Comparison of ENCODE assay signal across 10 cellular contexts in the genomic region with DNA sequence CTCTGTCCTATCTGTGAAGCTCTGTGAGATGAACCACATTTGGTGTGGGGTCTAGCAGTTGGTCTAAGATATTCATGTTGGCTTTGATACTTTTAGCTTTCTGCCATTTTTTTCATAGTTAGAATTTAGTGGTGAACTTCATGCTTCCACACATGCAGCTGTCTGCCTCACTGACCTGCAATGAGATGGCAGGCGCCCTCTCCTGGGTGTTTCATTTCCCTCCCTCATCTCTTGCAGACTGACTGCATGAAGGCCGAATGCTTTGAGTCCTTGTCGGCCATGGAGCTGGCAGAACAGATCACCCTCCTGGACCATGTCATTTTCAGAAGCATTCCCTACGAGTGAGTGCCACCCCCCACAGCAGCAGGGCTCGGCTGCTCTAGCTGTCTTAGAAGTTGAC. TPM values are rescaled to one million over a fixed set of nuclear protein-coding genes. Genes with fewer than 3 reads are reported as not detected.
DNase-seq lines count a peak whose midpoint lies in the region; ATAC-seq, FAIRE-seq and TF ChIP-seq lines count a peak whose summit lies in the region.
"Had no signal": no experiment of that assay in that cellular context is flagged by ENCODE, and none has a peak within 500 bp of the region (broad histone marks: within the 10 kb centered on the region; RNA-seq: fewer than 3 reads in every experiment).

No MANE protein-coding gene starts in this region.

- H3K79me1 ChIP-seq in H1 (ENCODE audit: low read depth, low read length) = no peaks in the 10 kb centered on the region; the same call in 1 of the 2 replicates

- TF ChIP-seq RAD21 in H1 (IDR thresholded peaks at IDR 0.05 in 1 of 2, conservative IDR thresholded peaks at IDR 0.05 in 1 of 2; ENCODE audit: low read depth in 2 of 2, low read length in 2 of 2) = peak; percentile 45 to 56

- no peak for ATAC-seq in GM18517 (IDR thresholded peaks at IDR 0.05; ENCODE audit: unreplicated experiment)

- H3K14ac ChIP-seq in H1 (ENCODE audit: insufficient read length) = no peak overlapping the region

- 79% methylated on average over 5 of the region's 5 CpGs; no CpG with 5 or more reads in 1 of the 2 experiments for WGBS in H1 (ENCODE audit: extremely low coverage in 1 of 2, insufficient coverage in 1 of 2, insufficient read length in 1 of 2, insufficient replicate concordance in 2 of 2, low coverage in 1 of 2, low lambda C conversion rate in 2 of 2, missing lambda C conversion rate in 1 of 2), 2 experiments
- WGBS in small intestine, 3 donors = 75 to 84% (median 76%) methylated on average over 5 of the region's 5 CpGs

- no peak overlapping the region for H2AK5ac ChIP-seq in H1 (ENCODE audit: low read depth, low read length)

- no peaks in the 10 kb centered on the region for H4K20me1 ChIP-seq in H1 (replicated peaks in 1 of 2; ENCODE audit: control insufficient read depth in 1 of 2, insufficient read depth in 2 of 2, low read length in 2 of 2)

- H3K27me3 ChIP-seq in H1 (replicated peaks in 1 of 4; ENCODE audit: control insufficient read depth in 3 of 4, extremely low read depth in 1 of 4, insufficient read depth in 3 of 4, low read length in 3 of 4) (no peaks in the 10 kb centered on the region), small intestine (ENCODE audit: control insufficient read depth in 2 of 2, insufficient read depth in 2 of 2, low read length in 2 of 2) (no peaks in the 10 kb centered on the region)
- H3K27me3 ChIP-seq: uterus had no signal

- no peak overlapping the region for H2BK20ac ChIP-seq in H1 (ENCODE audit: low read length)

- H3K18ac ChIP-seq in H1 (ENCODE audit: extremely low read depth, low read length) = no peak overlapping the region

- no peak for TF ChIP-seq EP300 in H1 (IDR thresholded peaks at IDR 0.05; ENCODE audit: borderline replicate concordance in 1 of 2, low read depth in 2 of 2, low read length in 2 of 2)

- no peaks in the 10 kb centered on the region for H3K4me1 Mint-ChIP-seq in activated naive CD4-positive, alpha-beta T cell treated with anti-CD3 and anti-CD28 coated beads for 36 hours (ENCODE audit: low read depth)
- H3K4me1 Mint-ChIP-seq: nephron progenitor cell had no signal

- no peak overlapping the region for H2BK15ac ChIP-seq in H1 (ENCODE audit: low read length)

- H3K36me3 Mint-ChIP-seq in activated naive CD4-positive, alpha-beta T cell treated with anti-CD3 and anti-CD28 coated beads for 36 hours (ENCODE audit: low read depth) = peaks cover 2% of the 10 kb centered on the region

- CTCF ChIA-PET in activated naive CD4-positive, alpha-beta T cell treated with anti-CD3 and anti-CD28 coated beads for 36 hours (lab: Charles Lee) = interaction anchor here (0.6 to 0.9 kb wide), 2 partner anchors 13 to 92 kb away, joined by 3 read pairs; no protein-coding TSS in a partner anchor
- CTCF ChIA-PET in H1 (lab: Charles Lee; ENCODE audit: partially characterized antibody) = interaction anchor here (0.7 to 5.0 kb wide), 16 partner anchors 10 to 520 kb away, joined by 3 to 64 read pairs (median 4); no protein-coding TSS in a partner anchor

- H2BK12ac ChIP-seq in H1 (ENCODE audit: low read depth, low read length) = no peak overlapping the region

- no peak overlapping the region for H4K91ac ChIP-seq in H1 (replicated peaks; ENCODE audit: insufficient read length, low read length)

- H2AFZ ChIP-seq in H1 (ENCODE audit: low read length) = no peak overlapping the region

- TF ChIP-seq CTCF in LNCaP clone FGC (IDR thresholded peaks at IDR 0.05; ENCODE audit: control insufficient read depth, extremely low read depth, insufficient read depth) = peak; percentile 49
- TF ChIP-seq CTCF in H1 (IDR thresholded peaks at IDR 0.05; ENCODE audit: control extremely low read depth in 1 of 3, insufficient read depth in 1 of 3, low read depth in 1 of 3, low read length in 3 of 3) = peak; percentile 46 to 71 (median 66)

- H3K9me3 ChIP-seq in H1 (ENCODE audit: insufficient read depth in 2 of 2, low read depth in 1 of 2, low read length in 1 of 2) = no peaks in the 10 kb centered on the region
- no peaks in the 10 kb centered on the region for H3K9me3 ChIP-seq in small intestine (ENCODE audit: control insufficient read depth, low read depth)
- H3K9me3 ChIP-seq: uterus had no signal

- H3K23me2 ChIP-seq in H1 (ENCODE audit: low read depth, low read length) = no peaks in the 10 kb centered on the region

- H3K56ac ChIP-seq in H1 (replicated peaks; ENCODE audit: insufficient read length, low read depth, low read length) = no peak overlapping the region

- no peak overlapping the region for H3K4me3 ChIP-seq in LNCaP clone FGC (ENCODE audit: low read depth, low read length)
- no peak overlapping the region for H3K4me3 ChIP-seq in H1 (ENCODE audit: extremely low read depth in 1 of 4, insufficient read depth in 2 of 4, low read depth in 3 of 4, low read length in 4 of 4)
- H3K4me3 ChIP-seq in small intestine (ENCODE audit: low read depth in 1 of 2, low read length in 2 of 2) = no peak overlapping the region
- H3K4me3 ChIP-seq: uterus had no signal

- no peak for FAIRE-seq in H1 (lab: Jason Lieb, UNC)
- FAIRE-seq in small intestine (lab: Jason Lieb, UNC) = no peak

- H4K5ac ChIP-seq in H1 (ENCODE audit: insufficient read length, low read depth, low read length) = no peak overlapping the region

- no peak overlapping the region for H2BK5ac ChIP-seq in H1 (ENCODE audit: low read depth, low read length)

- no peak overlapping the region for H2BK120ac ChIP-seq in H1 (replicated peaks; ENCODE audit: low read depth, low read length)

- H3K27me3 Mint-ChIP-seq in activated naive CD4-positive, alpha-beta T cell treated with anti-CD3 and anti-CD28 coated beads for 36 hours (ENCODE audit: low read depth) = no peaks in the 10 kb centered on the region

- H3K4me2 ChIP-seq in H1 (ENCODE audit: insufficient read depth in 1 of 2, low read depth in 2 of 2, low read length in 2 of 2) = no peak overlapping the region

- H3K79me2 ChIP-seq in H1 (ENCODE audit: control insufficient read depth in 1 of 2, insufficient read depth in 2 of 2, low read length in 2 of 2) = no peaks in the 10 kb centered on the region

- H3K36me3 ChIP-seq in H1 (ENCODE audit: control insufficient read depth in 2 of 4, insufficient read depth in 4 of 4, low read length in 3 of 4) (no peaks in the 10 kb centered on the region), small intestine (ENCODE audit: control insufficient read depth in 2 of 2, insufficient read depth in 2 of 2, low read length in 2 of 2) (no peaks in the 10 kb centered on the region)
- H3K36me3 ChIP-seq: uterus had no signal

- H3K4me3 Mint-ChIP-seq in activated naive CD4-positive, alpha-beta T cell treated with anti-CD3 and anti-CD28 coated beads for 36 hours = no peak overlapping the region
- H3K4me3 Mint-ChIP-seq: nephron progenitor cell had no signal

- POLR2A ChIA-PET in H1 (lab: Charles Lee; ENCODE audit: partially characterized antibody) = no interaction called here

- peak; percentile 32 for DNase-seq in activated naive CD4-positive, alpha-beta T cell treated with anti-CD3 and anti-CD28 coated beads for 36 hours
- DNase-seq in activated naive CD4-positive, alpha-beta T cell treated with Interleukin-2 at 50 U/mL for 16 hours = no peak
- no peak for DNase-seq in LNCaP clone FGC (ENCODE audit: low read depth)
- DNase-seq in H1 (ENCODE audit: low read depth in 1 of 2, low spot score in 2 of 2) = no peak
- DNase-seq in small intestine = peak; percentile 10
- DNase-seq in T-helper 1 cell = no peak
- DNase-seq in central memory CD4-positive, alpha-beta T cell = no peak
- DNase-seq: nephron progenitor cell, uterus had no signal

- H3K9ac ChIP-seq in H1 (replicated peaks in 1 of 4; ENCODE audit: extremely low read depth in 1 of 4, low read depth in 3 of 4, low read length in 3 of 4) = no peak overlapping the region

- no peak overlapping the region for H3K23ac ChIP-seq in H1 (ENCODE audit: insufficient read length)

- H4K8ac ChIP-seq in H1 (ENCODE audit: extremely low read depth, insufficient read depth, low read length) = no peak overlapping the region

- intact Hi-C loops in activated naive CD4-positive, alpha-beta T cell treated with anti-CD3 and anti-CD28 coated beads for 36 hours (cut with micrococcal nuclease) = no loop called here

- H3K27ac ChIP-seq in H1 (ENCODE audit: low read depth, low read length) (no peak overlapping the region), small intestine (ENCODE audit: low read depth in 1 of 2, low read length in 1 of 2) (no peak overlapping the region)
- H3K27ac ChIP-seq: uterus had no signal

- no peaks in the 10 kb centered on the region for H3K9me3 Mint-ChIP-seq in activated naive CD4-positive, alpha-beta T cell treated with anti-CD3 and anti-CD28 coated beads for 36 hours
- H3K9me3 Mint-ChIP-seq: nephron progenitor cell had no signal

- no peak for TF ChIP-seq POLR2A in H1 (IDR thresholded peaks at IDR 0.05; ENCODE audit: control extremely low read depth in 1 of 2, low read depth in 2 of 2, low read length in 2 of 2)

- H3K4me1 ChIP-seq in H1 (replicated peaks in 1 of 4; ENCODE audit: control insufficient read depth in 3 of 4, insufficient read depth in 4 of 4, low read length in 3 of 4) = no peaks in the 10 kb centered on the region
- no peaks in the 10 kb centered on the region for H3K4me1 ChIP-seq in small intestine (ENCODE audit: control insufficient read depth in 2 of 2, insufficient read depth in 1 of 2, low read depth in 1 of 2, low read length in 1 of 2)
- H3K4me1 ChIP-seq: uterus had no signal

- H3K27ac Mint-ChIP-seq in activated naive CD4-positive, alpha-beta T cell treated with anti-CD3 and anti-CD28 coated beads for 36 hours = no peak overlapping the region
- H3K27ac Mint-ChIP-seq: nephron progenitor cell had no signal

- no peak overlapping the region for H3K4ac ChIP-seq in H1 (replicated peaks; ENCODE audit: insufficient read length, low read depth, low read length)

TF ChIP-seq in H1, 55 proteins besides CTCF, POLR2A, EP300 and RAD21 (continues in another document):
- TF ChIP-seq PHF8 (conservative IDR thresholded peaks at IDR 0.05; ENCODE audit: low read depth, low read length) (no peak), GTF2F1 (IDR thresholded peaks at IDR 0.05; ENCODE audit: borderline replicate concordance, low read depth, low read length) (no peak), KDM5A (IDR thresholded peaks at IDR 0.05; ENCODE audit: low read length) (no peak), CHD2 (IDR thresholded peaks at IDR 0.05; ENCODE audit: low read length) (no peak), EGR1 (IDR thresholded peaks at IDR 0.05; ENCODE audit: borderline replicate concordance, low read depth, low read length) (no peak)

RNA-seq across cellular contexts. Expression of a gene that starts 26.1 kb away (rescaled TPM):
- not detected for total RNA-seq in activated naive CD4-positive, alpha-beta T cell treated with anti-CD3 and anti-CD28 coated beads for 36 hours
- total RNA-seq in H1 (2021; fragmentation: NEBNext Ultra II Directional; extraction: Animal tissue kit (Norgen Biotek cat#: 25700)) = 1.2 and 2.4 TPM in 2 replicates
- polyA plus RNA-seq in H1 (2011; rRNA removed) (5.0 and 7.5 TPM in 2 replicates), small intestine (1 to 10 TPM; 1.9 to 9.7 (median 2.5) TPM)
- polyA plus RNA-seq in H1 (2011; cell fraction: cytosol; rRNA removed) = 5.8 TPM
- polyA plus RNA-seq in H1 (2011; cell fraction: nucleus; rRNA removed) = 16.3 TPM
- polyA plus RNA-seq in H1 (2012, experiment 1 of 2) = 2.2 to 3.4 TPM (median 2.7 TPM) in 4 replicates
- polyA plus RNA-seq in H1 (2012, experiment 2 of 2) = 3.0 TPM
- polyA plus RNA-seq in H1 (2013, experiment 1 of 2) = 1.6 TPM
- 1.8 TPM for polyA plus RNA-seq in H1 (2013, experiment 2 of 2)
- polyA minus RNA-seq in H1 (2011; rRNA and poly(A)+ RNA removed) = 7.8 and 10.5 TPM in 2 replicates
- 2.3 TPM for polyA minus RNA-seq in H1 (2011; cell fraction: cytosol; rRNA and poly(A)+ RNA removed)
- 7.8 TPM for polyA minus RNA-seq in H1 (2011; cell fraction: nucleus; rRNA and poly(A)+ RNA removed)

Comparison
In these comparisons a context has a peak if more than half of its experiments do, and no peak if none do; other contexts are left out.
1. DNase-seq: peak in activated naive CD4-positive, alpha-beta T cell treated with anti-CD3 and anti-CD28 coated beads for 36 hours (single experiment) and small intestine (single experiment); none in activated naive CD4-positive, alpha-beta T cell treated with Interleukin-2 at 50 U/mL for 16 hours (single experiment), LNCaP clone FGC (single experiment), H1 (0 of 2), T-helper 1 cell (0 of 5) and central memory CD4-positive, alpha-beta T cell (single experiment).